Comparison of ENCODE assay signal across 1 cellular context in genomic region chr18:42168487-42168886, GRCh38.
A peak's percentile ranks its signal among the peaks of the same experiment; 100 is the strongest.
TF ChIP-seq lines count a peak whose summit lies in the region.

No MANE protein-coding gene starts in this region.

TF ChIP-seq in HepG2, 621 proteins besides CTCF, POLR2A, EP300 and RAD21 (continued from another document and continues in another):
- TF ChIP-seq ZNF10 (CRISPR knock-in tag; IDR thresholded peaks at IDR 0.05; ENCODE audit: borderline replicate concordance, low read depth) (no peak), PHF21A (CRISPR knock-in tag; IDR thresholded peaks at IDR 0.05) (peak; percentile 75), PPARG (CRISPR knock-in tag; conservative IDR thresholded peaks at IDR 0.05) (peak; percentile 78), SPEN (CRISPR knock-in tag; IDR thresholded peaks at IDR 0.05; ENCODE audit: low read depth) (no peak), CEBPB (IDR thresholded peaks at IDR 0.05; ENCODE audit: borderline replicate concordance, low read depth, low read length) (0 out of 2 replicates have a peak, but pooled peaks have one; percentile 15), ZNF772 (CRISPR knock-in tag; IDR thresholded peaks at IDR 0.05) (0 out of 2 replicates have a peak, but pooled peaks have one; percentile 42), CREB1 (IDR thresholded peaks at IDR 0.05) (peak; percentile 15; the same call in 1 of the 2 replicates), CREB1 (CRISPR knock-in tag; IDR thresholded peaks at IDR 0.05) (peak; percentile 66), ZNF3 (CRISPR knock-in tag; IDR thresholded peaks at IDR 0.05) (no peak), RERE (CRISPR knock-in tag; IDR thresholded peaks at IDR 0.05; ENCODE audit: low read depth) (peak; percentile 34; the same call in 1 of the 2 replicates), ZNF792 (CRISPR knock-in tag; IDR thresholded peaks at IDR 0.05) (0 out of 2 replicates have a peak, but pooled peaks have one; percentile 30), XRCC5 (optimal IDR thresholded peaks at IDR 0.05; ENCODE audit: low read length) (no peak), DNMT1 (CRISPR knock-in tag; IDR thresholded peaks at IDR 0.05) (no peak), KAT2B (IDR thresholded peaks at IDR 0.05; ENCODE audit: borderline replicate concordance, low read depth, low read length) (no peak), SIX4 (CRISPR knock-in tag; IDR thresholded peaks at IDR 0.05) (peak; percentile 70; the same call in 1 of the 2 replicates), MAFK (conservative IDR thresholded peaks at IDR 0.05 in 1 of 2, IDR thresholded peaks at IDR 0.05 in 1 of 2; ENCODE audit: low read length in 2 of 2) (no peak), ZNF264 (CRISPR knock-in tag; IDR thresholded peaks at IDR 0.05) (peak; percentile 74), ERF (CRISPR knock-in tag; IDR thresholded peaks at IDR 0.05) (peak; percentile 39; the same call in 1 of the 2 replicates), ARID5B (CRISPR knock-in tag; IDR thresholded peaks at IDR 0.05) (peak; percentile 97), GZF1 (CRISPR knock-in tag; IDR thresholded peaks at IDR 0.05) (no peak), NCOA2 (CRISPR knock-in tag; IDR thresholded peaks at IDR 0.05) (peak; percentile 87), BRCA1 (CRISPR knock-in tag; IDR thresholded peaks at IDR 0.05) (0 out of 2 replicates have a peak, but pooled peaks have one; percentile 71), ZMYM2 (CRISPR knock-in tag; IDR thresholded peaks at IDR 0.05) (peak; percentile 63; the same call in 1 of the 2 replicates), FOXK2 (IDR thresholded peaks at IDR 0.05) (peak; percentile 66; the same call in 1 of the 2 replicates), PAWR (CRISPR knock-in tag; IDR thresholded peaks at IDR 0.05; ENCODE audit: borderline replicate concordance) (no peak), MXD4 (CRISPR knock-in tag; IDR thresholded peaks at IDR 0.05) (no peak), ZSCAN25 (CRISPR knock-in tag; IDR thresholded peaks at IDR 0.05) (no peak), HDAC2 (CRISPR knock-in tag; IDR thresholded peaks at IDR 0.05) (peak; percentile 84), SKI (IDR thresholded peaks at IDR 0.05; ENCODE audit: partially characterized antibody) (peak; percentile 67)
- TF ChIP-seq, protein P1, sequence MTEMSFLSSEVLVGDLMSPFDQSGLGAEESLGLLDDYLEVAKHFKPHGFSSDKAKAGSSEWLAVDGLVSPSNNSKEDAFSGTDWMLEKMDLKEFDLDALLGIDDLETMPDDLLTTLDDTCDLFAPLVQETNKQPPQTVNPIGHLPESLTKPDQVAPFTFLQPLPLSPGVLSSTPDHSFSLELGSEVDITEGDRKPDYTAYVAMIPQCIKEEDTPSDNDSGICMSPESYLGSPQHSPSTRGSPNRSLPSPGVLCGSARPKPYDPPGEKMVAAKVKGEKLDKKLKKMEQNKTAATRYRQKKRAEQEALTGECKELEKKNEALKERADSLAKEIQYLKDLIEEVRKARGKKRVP (CRISPR knock-in tag; IDR thresholded peaks at IDR 0.05) = peak in 1 of 2 experiments; percentile 49; a peak in 1 of 4 replicates
- TF ChIP-seq, protein P2, sequence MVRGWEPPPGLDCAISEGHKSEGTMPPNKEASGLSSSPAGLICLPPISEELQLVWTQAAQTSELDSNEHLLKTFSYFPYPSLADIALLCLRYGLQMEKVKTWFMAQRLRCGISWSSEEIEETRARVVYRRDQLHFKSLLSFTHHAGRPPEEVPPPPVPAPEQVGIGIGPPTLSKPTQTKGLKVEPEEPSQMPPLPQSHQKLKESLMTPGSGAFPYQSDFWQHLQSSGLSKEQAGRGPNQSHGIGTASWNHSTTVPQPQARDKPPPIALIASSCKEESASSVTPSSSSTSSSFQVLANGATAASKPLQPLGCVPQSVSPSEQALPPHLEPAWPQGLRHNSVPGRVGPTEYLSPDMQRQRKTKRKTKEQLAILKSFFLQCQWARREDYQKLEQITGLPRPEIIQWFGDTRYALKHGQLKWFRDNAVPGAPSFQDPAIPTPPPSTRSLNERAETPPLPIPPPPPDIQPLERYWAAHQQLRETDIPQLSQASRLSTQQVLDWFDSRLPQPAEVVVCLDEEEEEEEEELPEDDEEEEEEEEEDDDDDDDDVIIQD (CRISPR knock-in tag; IDR thresholded peaks at IDR 0.05; ENCODE audit: low read depth) = peak; percentile 93
- TF ChIP-seq, protein P3, sequence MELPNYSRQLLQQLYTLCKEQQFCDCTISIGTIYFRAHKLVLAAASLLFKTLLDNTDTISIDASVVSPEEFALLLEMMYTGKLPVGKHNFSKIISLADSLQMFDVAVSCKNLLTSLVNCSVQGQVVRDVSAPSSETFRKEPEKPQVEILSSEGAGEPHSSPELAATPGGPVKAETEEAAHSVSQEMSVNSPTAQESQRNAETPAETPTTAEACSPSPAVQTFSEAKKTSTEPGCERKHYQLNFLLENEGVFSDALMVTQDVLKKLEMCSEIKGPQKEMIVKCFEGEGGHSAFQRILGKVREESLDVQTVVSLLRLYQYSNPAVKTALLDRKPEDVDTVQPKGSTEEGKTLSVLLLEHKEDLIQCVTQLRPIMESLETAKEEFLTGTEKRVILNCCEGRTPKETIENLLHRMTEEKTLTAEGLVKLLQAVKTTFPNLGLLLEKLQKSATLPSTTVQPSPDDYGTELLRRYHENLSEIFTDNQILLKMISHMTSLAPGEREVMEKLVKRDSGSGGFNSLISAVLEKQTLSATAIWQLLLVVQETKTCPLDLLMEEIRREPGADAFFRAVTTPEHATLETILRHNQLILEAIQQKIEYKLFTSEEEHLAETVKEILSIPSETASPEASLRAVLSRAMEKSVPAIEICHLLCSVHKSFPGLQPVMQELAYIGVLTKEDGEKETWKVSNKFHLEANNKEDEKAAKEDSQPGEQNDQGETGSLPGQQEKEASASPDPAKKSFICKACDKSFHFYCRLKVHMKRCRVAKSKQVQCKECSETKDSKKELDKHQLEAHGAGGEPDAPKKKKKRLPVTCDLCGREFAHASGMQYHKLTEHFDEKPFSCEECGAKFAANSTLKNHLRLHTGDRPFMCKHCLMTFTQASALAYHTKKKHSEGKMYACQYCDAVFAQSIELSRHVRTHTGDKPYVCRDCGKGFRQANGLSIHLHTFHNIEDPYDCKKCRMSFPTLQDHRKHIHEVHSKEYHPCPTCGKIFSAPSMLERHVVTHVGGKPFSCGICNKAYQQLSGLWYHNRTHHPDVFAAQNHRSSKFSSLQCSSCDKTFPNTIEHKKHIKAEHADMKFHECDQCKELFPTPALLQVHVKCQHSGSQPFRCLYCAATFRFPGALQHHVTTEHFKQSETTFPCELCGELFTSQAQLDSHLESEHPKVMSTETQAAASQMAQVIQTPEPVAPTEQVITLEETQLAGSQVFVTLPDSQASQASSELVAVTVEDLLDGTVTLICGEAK (IDR thresholded peaks at IDR 0.05) = no peak
- TF ChIP-seq, protein P3 (CRISPR knock-in tag; IDR thresholded peaks at IDR 0.05) = no peak; the same call in 1 of the 2 replicates
